In the genomic region with DNA sequence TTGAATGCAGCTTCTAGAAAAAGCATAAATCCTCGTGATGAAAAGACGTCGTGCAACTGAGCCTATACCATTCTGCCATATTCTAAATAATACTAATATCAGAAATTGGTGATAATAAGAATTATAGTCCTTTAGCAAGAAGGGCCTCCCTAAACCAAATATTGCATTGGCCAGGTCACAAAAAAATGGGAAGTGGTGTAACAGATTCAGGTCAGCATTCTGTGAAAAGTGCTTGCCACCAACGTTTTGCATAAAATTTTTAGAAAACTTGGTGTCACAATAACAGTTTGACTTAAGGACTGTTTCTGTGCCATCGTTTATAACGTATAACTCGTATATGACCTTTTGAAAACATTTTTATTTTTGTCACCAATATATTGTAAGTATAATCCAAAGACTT, we compare ENCODE assay signal across 27 cellular contexts.
"Had no signal": no experiment of that assay in that cellular context is flagged by ENCODE, and none has a peak within 500 bp of the region (broad histone marks: within the 10 kb centered on the region; RNA-seq: fewer than 3 reads in every experiment).

No MANE protein-coding gene starts in this region.

- ATAC-seq: activated T-helper 17 cell treated with anti-CD3 and anti-CD28 coated beads, Interleukin-2, amount 50 U/mL, for 72 hours; Panc1; T-helper 17 cell had no signal

- DNase-seq: activated CD4-positive, alpha-beta memory T cell treated with anti-CD3 and anti-CD28 coated beads, Interleukin-2, amount 10 ng/mL, durations not matched to agents 7 days and 5 days; activated CD4-positive, alpha-beta T cell treated with anti-CD3 and anti-CD28 coated beads, Interleukin-2, amount 50 U/mL, for 1 hour; activated CD4-positive, CD25-positive, alpha-beta regulatory T cell; activated gamma-delta T cell; activated naive CD4-positive, alpha-beta T cell treated with anti-CD3 and anti-CD28 coated beads, Interleukin-2, amount 10 ng/mL, durations not matched to agents 7 days and 5 days; activated naive CD8-positive, alpha-beta T cell treated with anti-CD3 and anti-CD28 coated beads for 36 hours; activated T-cell treated with anti-CD3 and anti-CD28 coated beads for 4 hours; activated T-cell treated with anti-CD3 and anti-CD28 coated beads, Interleukin-2, amount 50 U/mL, for 48 hours; brain microvascular endothelial cell; KG1; NCI-H1092; NCI-H1417; NCI-H1930; NCI-H2107; NCI-H510A treated with DMSO at 0.1 percent for 48 hours; NCI-H69; NK-92 treated with Interleukin-12 subunit alpha and Interleukin-12 subunit beta, amount 100 ng/mL, for 24 hours; Right ventricle myocardium superior; SJCRH30; SK-N-SH; T-helper 17 cell; T1000 had no signal

- H3K4me2 ChIP-seq: SK-N-SH had no signal

- H3K9ac ChIP-seq: SK-N-SH had no signal

- H3K36me3 ChIP-seq: brain microvascular endothelial cell, cardiac muscle cell, SJCRH30 had no signal

- H3K27me3 ChIP-seq: brain microvascular endothelial cell, cardiac muscle cell, SJCRH30 had no signal

- H3K27ac ChIP-seq: cardiac muscle cell, RWPE1, VCaP had no signal

- H3K4me3 ChIP-seq: cardiac muscle cell, SJCRH30 had no signal

- H3K9me2 ChIP-seq: SK-N-SH had no signal

- H3K9me3 ChIP-seq: SJCRH30, SK-N-SH had no signal
